In genomic region chr20:17960927-17961599, GRCh38 we compare ENCODE assay signal across 8 cellular contexts. TPM values are rescaled to one million over a fixed set of nuclear protein-coding genes. Genes with fewer than 3 reads are reported as not detected.
DNase-seq lines count a peak whose midpoint lies in the region; ATAC-seq lines count a peak whose summit lies in the region.

No MANE protein-coding gene starts in this region.

- no peaks in the 10 kb centered on the region for H3K27me3 ChIP-seq in CD4-positive, alpha-beta memory T cell (ENCODE audit: insufficient read depth, low read length)

- peaks cover 8% of the 10 kb centered on the region for H3K36me3 ChIP-seq in CD4-positive, alpha-beta memory T cell (ENCODE audit: insufficient read depth, low read length)

- no peak for DNase-seq in CD4-positive, alpha-beta memory T cell
- DNase-seq in central memory CD8-positive, alpha-beta T cell (ENCODE audit: low spot score in 2 of 2), result no peak
- no peak for DNase-seq in natural killer cell treated with Interleukin-12 subunit alpha and Interleukin-12 subunit beta and Interleukin-15 and Interleukin-18, amount 100 ng/mL, for 72 hours (ENCODE audit: low spot score)
- no peak for DNase-seq in stimulated activated CD4-positive, alpha-beta T cell treated with anti-CD3 and anti-CD28 coated beads, Interleukin-1b, Interleukin-23, amount 100 ng/mL, for 48 hours
- DNase-seq in globus pallidus (ENCODE audit: low spot score) (no peak), hippocampal formation (lab: John Stamatoyannopoulos, UW) (no peak)

- peaks cover 67 to 96% (median 80%) of the 10 kb centered on the region in 4 donors for H3K4me1 Mint-ChIP-seq in CD4-positive, alpha-beta memory T cell
- H3K4me1 Mint-ChIP-seq in central memory CD8-positive, alpha-beta T cell, result peaks cover 81% of the 10 kb centered on the region
- H3K4me1 Mint-ChIP-seq in natural killer cell treated with Interleukin-12 subunit alpha and Interleukin-12 subunit beta and Interleukin-15 and Interleukin-18, amount 100 ng/mL, for 72 hours (ENCODE audit: low read depth in 2 of 2), result peaks cover 68 to 75% of the 10 kb centered on the region in 2 donors

- CTCF ChIA-PET in CD4-positive, alpha-beta memory T cell (lab: Charles Lee; ENCODE audit: partially characterized antibody), result interaction anchor here (1.0 to 9.1 kb wide), 3 partner anchors 10 to 35 kb away, joined by 4 to 51 read pairs (median 5); no protein-coding TSS in a partner anchor

- ATAC-seq in HG03442 (IDR thresholded peaks at IDR 0.05; ENCODE audit: unreplicated experiment), result peak; percentile 33
- ATAC-seq in central memory CD8-positive, alpha-beta T cell (replicated peaks; ENCODE audit: extremely low read depth, poor library complexity, severe bottlenecking), result no peak
- ATAC-seq in natural killer cell treated with Interleukin-12 subunit alpha and Interleukin-12 subunit beta and Interleukin-15 and Interleukin-18, amount 100 ng/mL, for 72 hours, result peak in 1 of 2 donors; percentile 51
- no peak for ATAC-seq in GM21576 (IDR thresholded peaks at IDR 0.05; ENCODE audit: unreplicated experiment)

- POLR2A ChIA-PET in CD4-positive, alpha-beta memory T cell (lab: Charles Lee; ENCODE audit: partially characterized antibody), result interaction anchor here (6.8 kb wide), 1 partner anchor 7 kb away, joined by 72 read pairs; the partner anchor contains the start of genes MGME1 and SNX5

- H3K4me1 ChIP-seq in CD4-positive, alpha-beta memory T cell (ENCODE audit: insufficient read depth, low read length), result peaks cover 97% of the 10 kb centered on the region

- H3K27ac ChIP-seq in CD4-positive, alpha-beta memory T cell (ENCODE audit: low read depth, low read length), result no peak overlapping the region

- peaks cover 2 to 12% of the 10 kb centered on the region in 2 donors for H3K36me3 Mint-ChIP-seq in CD4-positive, alpha-beta memory T cell
- peaks cover 10% of the 10 kb centered on the region for H3K36me3 Mint-ChIP-seq in central memory CD8-positive, alpha-beta T cell (ENCODE audit: insufficient read depth)
- peaks cover 19% of the 10 kb centered on the region for H3K36me3 Mint-ChIP-seq in natural killer cell treated with Interleukin-12 subunit alpha and Interleukin-12 subunit beta and Interleukin-15 and Interleukin-18, amount 100 ng/mL, for 72 hours

- no peaks in the 10 kb centered on the region for H3K27me3 Mint-ChIP-seq in CD4-positive, alpha-beta memory T cell
- H3K27me3 Mint-ChIP-seq in central memory CD8-positive, alpha-beta T cell, result no peaks in the 10 kb centered on the region
- no peaks in the 10 kb centered on the region for H3K27me3 Mint-ChIP-seq in natural killer cell treated with Interleukin-12 subunit alpha and Interleukin-12 subunit beta and Interleukin-15 and Interleukin-18, amount 100 ng/mL, for 72 hours

- intact Hi-C loops in CD4-positive, alpha-beta memory T cell (cut with micrococcal nuclease), result loop anchor here (10.0 kb wide), 1 partner anchor 1386 kb away; the partner anchor contains the start of gene KIF16B

- peak overlapping the region in 7 of 8 donors; percentile 7 to 72 (median 60) for H3K4me3 Mint-ChIP-seq in CD4-positive, alpha-beta memory T cell
- peak overlapping the region; percentile 40 for H3K4me3 Mint-ChIP-seq in central memory CD8-positive, alpha-beta T cell
- peak overlapping the region; percentile 63 for H3K4me3 Mint-ChIP-seq in natural killer cell treated with Interleukin-12 subunit alpha and Interleukin-12 subunit beta and Interleukin-15 and Interleukin-18, amount 100 ng/mL, for 72 hours

- H3K4me3 ChIP-seq in CD4-positive, alpha-beta memory T cell (ENCODE audit: low read length in 2 of 2), result no peak overlapping the region

- peak overlapping the region; percentile 48 to 99 (median 69) for H3K27ac Mint-ChIP-seq in CD4-positive, alpha-beta memory T cell
- H3K27ac Mint-ChIP-seq in central memory CD8-positive, alpha-beta T cell (ENCODE audit: low read depth), result peak overlapping the region; percentile 93
- H3K27ac Mint-ChIP-seq in natural killer cell treated with Interleukin-12 subunit alpha and Interleukin-12 subunit beta and Interleukin-15 and Interleukin-18, amount 100 ng/mL, for 72 hours, result peak overlapping the region; percentile 97 to 99

- H3K9me3 ChIP-seq in CD4-positive, alpha-beta memory T cell (ENCODE audit: control insufficient read depth in 1 of 2, low read length in 2 of 2), result no peaks in the 10 kb centered on the region

- peaks cover 0 to 2% (median 0%) of the 10 kb centered on the region in 8 donors for H3K9me3 Mint-ChIP-seq in CD4-positive, alpha-beta memory T cell
- no peaks in the 10 kb centered on the region for H3K9me3 Mint-ChIP-seq in central memory CD8-positive, alpha-beta T cell
- no peaks in the 10 kb centered on the region for H3K9me3 Mint-ChIP-seq in natural killer cell treated with Interleukin-12 subunit alpha and Interleukin-12 subunit beta and Interleukin-15 and Interleukin-18, amount 100 ng/mL, for 72 hours

RNA-seq across cellular contexts. Expression of gene SNX5, which starts 7.5 kb away (rescaled TPM):
- 10 to 100 TPM; 81.5 to 81.6 TPM for total RNA-seq in CD4-positive, alpha-beta memory T cell
- polyA plus RNA-seq in CD4-positive, alpha-beta memory T cell, result 10 to 100 TPM; 96.3 to 96.5 TPM
- total RNA-seq in natural killer cell treated with Interleukin-12 subunit alpha and Interleukin-12 subunit beta and Interleukin-15 and Interleukin-18, amount 100 ng/mL, for 72 hours, result 100 to 1,000 TPM; 114 to 255 TPM

RNA-seq across cellular contexts. Expression of gene MGME1, which starts 7.8 kb away (rescaled TPM):
- total RNA-seq in CD4-positive, alpha-beta memory T cell, result 10 to 100 TPM; 15.4 to 16.5 TPM
- 10 to 100 TPM in 1 of 2 donors, 1 to 10 TPM in 1; 7.4 to 17.0 TPM for polyA plus RNA-seq in CD4-positive, alpha-beta memory T cell
- total RNA-seq in natural killer cell treated with Interleukin-12 subunit alpha and Interleukin-12 subunit beta and Interleukin-15 and Interleukin-18, amount 100 ng/mL, for 72 hours, result 10 to 100 TPM; 20.2 to 30.3 TPM
